1 cellular context compared by ENCODE assay signal in genomic region chr3:72444642-72445223, GRCh38.
TF ChIP-seq lines count a peak whose summit lies in the region.

No MANE protein-coding gene starts in this region.

TF ChIP-seq in GM23338, 12 proteins besides CTCF, POLR2A, EP300 and RAD21 (continued from another document):
- no peak for TF ChIP-seq ZNF462 (CRISPR knock-in tag; IDR thresholded peaks at IDR 0.05)
